Comparison of ENCODE assay signal across 1 cellular context in genomic region chr22:42721045-42721434, GRCh38.
TF ChIP-seq lines count a peak whose summit lies in the region.

No MANE protein-coding gene starts in this region.

TF ChIP-seq in endothelial cell of umbilical vein, 7 proteins besides CTCF, POLR2A, EP300 and RAD21:
- TF ChIP-seq JUN (IDR thresholded peaks at IDR 0.05; ENCODE audit: borderline replicate concordance, insufficient read depth, insufficient read length, low read depth) = no peak
- no peak for TF ChIP-seq MAX (IDR thresholded peaks at IDR 0.05; ENCODE audit: insufficient read depth, insufficient read length)
- TF ChIP-seq FOS (IDR thresholded peaks at IDR 0.05; ENCODE audit: borderline replicate concordance, insufficient read depth, low read length) = no peak
- no peak for TF ChIP-seq POLR2AphosphoS5 (IDR thresholded peaks at IDR 0.05; ENCODE audit: insufficient read depth, low read depth, low read length)
- TF ChIP-seq GATA2 (IDR thresholded peaks at IDR 0.05; ENCODE audit: insufficient read depth, insufficient read length, low read depth, low read length) = no peak
